7 cellular contexts compared by ENCODE assay signal in genomic region chr3:46145147-46145546, GRCh38.
"Had no signal": no experiment of that assay in that cellular context is flagged by ENCODE, and none has a peak within 500 bp of the region (broad histone marks: within the 10 kb centered on the region; RNA-seq: fewer than 3 reads in every experiment).

No MANE protein-coding gene starts in this region.

- ATAC-seq: GM12878 had no signal

- H3K4me3 ChIP-seq: GM12878 had no signal

- FAIRE-seq: G401.6, GM12878, GM12891, GM12892, GM19239 had no signal

- DNase-seq: GDM1, GF-D8 had no signal
